Comparison of ENCODE assay signal across 15 cellular contexts in genomic region chr10:97518601-97519043, GRCh38. TPM values are rescaled to one million over a fixed set of nuclear protein-coding genes. Genes with fewer than 3 reads are reported as not detected.
DNase-seq lines count a peak whose midpoint lies in the region; ATAC-seq and TF ChIP-seq lines count a peak whose summit lies in the region.
"Had no signal": no experiment of that assay in that cellular context is flagged by ENCODE, and none has a peak within 500 bp of the region (broad histone marks: within the 10 kb centered on the region; RNA-seq: fewer than 3 reads in every experiment).

No MANE protein-coding gene starts in this region.

- DNase-seq in A673 (ENCODE audit: low spot score): peak; percentile 38
- DNase-seq in NCI-H2171 (lab: John Stamatoyannopoulos, UW): peak; percentile 10
- DNase-seq in endodermal cell: no peak
- no peak for DNase-seq in CD14-positive monocyte (ENCODE audit: low spot score)
- DNase-seq in HuH-7.5 (ENCODE audit: low spot score): no peak
- DNase-seq in activated CD4-positive, alpha-beta T cell treated with anti-CD3 and anti-CD28 coated beads for 36 hours: no peak
- DNase-seq: activated CD4-positive, alpha-beta T cell treated with anti-CD3 and anti-CD28 coated beads for 4 hours; cerebellar nuclear complex; GF-D8 had no signal

- H3K4me3 ChIP-seq in A673 (ENCODE audit: low read depth, low read length, poor library complexity, severe bottlenecking) (no peak overlapping the region), endodermal cell (ENCODE audit: low read length) (no peak overlapping the region), mesodermal cell (ENCODE audit: extremely low read depth, insufficient read depth, low read length, poor library complexity, severe bottlenecking) (no peak overlapping the region)

- 70 to 82% methylated on average over 2 to 3 of the region's 3 CpGs for WGBS in endodermal cell (ENCODE audit: insufficient coverage in 1 of 2, insufficient read length in 1 of 2), 2 experiments
- WGBS in mesodermal cell (ENCODE audit: insufficient coverage in 2 of 2), 2 experiments: 79% methylated on average over 2 of the region's 3 CpGs

- H3K27ac Mint-ChIP-seq in endodermal cell (peak overlapping the region; percentile 27), CD14-positive monocyte (peak overlapping the region in 2 of 7 donors; percentile 10 to 86)
- no peak overlapping the region for H3K27ac Mint-ChIP-seq in activated CD4-positive, alpha-beta T cell treated with anti-CD3 and anti-CD28 coated beads for 36 hours
- H3K27ac Mint-ChIP-seq: activated T-helper 2 cell treated with anti-CD3 and anti-CD28 coated beads, Interferon-gamma antibody, Interleukin-2, Interleukin-4, amounts not matched to agents 10 μg/mL and 5 μg/mL and 100 μg/mL, durations not matched to agents 14 hours and 24 hours and 36 hours had no signal

- H3K9me3 Mint-ChIP-seq in endodermal cell (no peaks in the 10 kb centered on the region), CD14-positive monocyte (no peaks in the 10 kb centered on the region)
- H3K9me3 Mint-ChIP-seq in activated CD4-positive, alpha-beta T cell treated with anti-CD3 and anti-CD28 coated beads for 36 hours (ENCODE audit: low read depth): no peaks in the 10 kb centered on the region
- H3K9me3 Mint-ChIP-seq: activated T-helper 2 cell treated with anti-CD3 and anti-CD28 coated beads, Interferon-gamma antibody, Interleukin-2, Interleukin-4, amounts not matched to agents 10 μg/mL and 5 μg/mL and 100 μg/mL, durations not matched to agents 14 hours and 24 hours and 36 hours had no signal

- H3K4me3 Mint-ChIP-seq in endodermal cell (no peak overlapping the region), CD14-positive monocyte (no peak overlapping the region)
- H3K4me3 Mint-ChIP-seq in activated CD4-positive, alpha-beta T cell treated with anti-CD3 and anti-CD28 coated beads for 36 hours: no peak overlapping the region

- H3K27me3 Mint-ChIP-seq in endodermal cell (ENCODE audit: insufficient read depth): no peaks in the 10 kb centered on the region
- H3K27me3 Mint-ChIP-seq in CD14-positive monocyte (ENCODE audit: low read depth in 3 of 3): no peaks in the 10 kb centered on the region
- no peaks in the 10 kb centered on the region for H3K27me3 Mint-ChIP-seq in activated CD4-positive, alpha-beta T cell treated with anti-CD3 and anti-CD28 coated beads for 36 hours

- no peaks in the 10 kb centered on the region for H3K9me3 ChIP-seq in A673 (ENCODE audit: low read depth, low read length, poor library complexity, severe bottlenecking)
- no peaks in the 10 kb centered on the region for H3K9me3 ChIP-seq in endodermal cell (ENCODE audit: control insufficient read depth, low read length)
- H3K9me3 ChIP-seq in mesodermal cell (ENCODE audit: control insufficient read depth, low read length): no peaks in the 10 kb centered on the region

- no TSS peak for BruUV-seq in A673 (replicated peaks; lab: Mats Ljungman, UMichigan)

- CTCF ChIA-PET in A673 (lab: Charles Lee): no interaction called here
- CTCF ChIA-PET in activated CD4-positive, alpha-beta T cell treated with anti-CD3 and anti-CD28 coated beads for 36 hours (lab: Charles Lee): interaction anchor here (0.8 kb wide), 1 partner anchor 35 kb away, joined by 3 read pairs; no protein-coding TSS in a partner anchor

- intact Hi-C loops in A673 (cut with micrococcal nuclease; ENCODE audit: unreplicated experiment) (no loop called here), CD14-positive monocyte (cut with micrococcal nuclease) (no loop called here)
- intact Hi-C loops in activated CD4-positive, alpha-beta T cell treated with anti-CD3 and anti-CD28 coated beads for 36 hours (cut with DNase I, micrococcal nuclease): no loop called here

- H3K36me3 Mint-ChIP-seq in endodermal cell (ENCODE audit: low read depth): no peaks in the 10 kb centered on the region
- peaks cover 2 to 3% of the 10 kb centered on the region in 2 donors for H3K36me3 Mint-ChIP-seq in CD14-positive monocyte
- H3K36me3 Mint-ChIP-seq in activated CD4-positive, alpha-beta T cell treated with anti-CD3 and anti-CD28 coated beads for 36 hours (ENCODE audit: low read depth): no peaks in the 10 kb centered on the region

- POLR2A ChIA-PET in A673 (lab: Charles Lee; ENCODE audit: low non-redundant PET): no interaction called here
- POLR2A ChIA-PET in activated CD4-positive, alpha-beta T cell treated with anti-CD3 and anti-CD28 coated beads for 36 hours (lab: Charles Lee): no interaction called here

- peaks cover 32% of the 10 kb centered on the region for H3K4me1 Mint-ChIP-seq in endodermal cell
- peaks cover 8% of the 10 kb centered on the region for H3K4me1 Mint-ChIP-seq in CD14-positive monocyte
- no peaks in the 10 kb centered on the region for H3K4me1 Mint-ChIP-seq in activated CD4-positive, alpha-beta T cell treated with anti-CD3 and anti-CD28 coated beads for 36 hours

- TF ChIP-seq CTCF in A673 (conservative IDR thresholded peaks at IDR 0.05; ENCODE audit: low read depth, low read length) (no peak), endodermal cell (conservative IDR thresholded peaks at IDR 0.05) (no peak), CD14-positive monocyte (IDR thresholded peaks at IDR 0.05) (no peak)

- H3K36me3 ChIP-seq in A673 (ENCODE audit: insufficient read depth, low read length, poor library complexity, severe bottlenecking) (no peaks in the 10 kb centered on the region), endodermal cell (ENCODE audit: control insufficient read depth, insufficient read depth, low read length) (no peaks in the 10 kb centered on the region), mesodermal cell (ENCODE audit: control insufficient read depth, insufficient read depth, low read length) (no peaks in the 10 kb centered on the region)

- no peak overlapping the region for H3K27ac ChIP-seq in A673 (ENCODE audit: low read depth, low read length, poor library complexity, severe bottlenecking)
- no peak overlapping the region for H3K27ac ChIP-seq in endodermal cell (ENCODE audit: low read depth, low read length)
- H3K27ac ChIP-seq in mesodermal cell (ENCODE audit: low read depth, low read length, severe bottlenecking): peak overlapping the region; percentile 16
- H3K27ac ChIP-seq: parathyroid adenoma had no signal

- no peak overlapping the region for H3K9ac ChIP-seq in endodermal cell (ENCODE audit: extremely low read depth, low read length, poor library complexity, severe bottlenecking)
- H3K9ac ChIP-seq: parathyroid adenoma had no signal

- peaks cover 12% of the 10 kb centered on the region for H3K4me1 ChIP-seq in A673 (ENCODE audit: insufficient read depth, low read length, poor library complexity, severe bottlenecking)
- H3K4me1 ChIP-seq in endodermal cell (ENCODE audit: control insufficient read depth, insufficient read depth, low read length): no peaks in the 10 kb centered on the region
- peaks cover 13% of the 10 kb centered on the region for H3K4me1 ChIP-seq in mesodermal cell (ENCODE audit: control insufficient read depth, insufficient read depth, low read length, poor library complexity, severe bottlenecking)

- peaks cover 3% of the 10 kb centered on the region for H3K27me3 ChIP-seq in A673 (replicated peaks; ENCODE audit: insufficient read depth, low read depth, low read length, poor library complexity)
- H3K27me3 ChIP-seq in endodermal cell (ENCODE audit: control insufficient read depth, insufficient read depth, low read length, poor library complexity, severe bottlenecking): no peaks in the 10 kb centered on the region

- ATAC-seq in HG02678 (IDR thresholded peaks at IDR 0.05; ENCODE audit: unreplicated experiment): no peak
- no peak for ATAC-seq in activated CD4-positive, alpha-beta T cell treated with anti-CD3 and anti-CD28 coated beads for 36 hours

RNA-seq across cellular contexts. Expression of gene UBTD1, which starts 19.9 kb away (rescaled TPM):
- total RNA-seq in A673 (2021) (3.1 and 4.2 TPM in 2 replicates), endodermal cell (10 to 100 TPM; 19.1 to 19.3 TPM)
- 11.7 TPM for polyA plus RNA-seq in endodermal cell (2013, experiment 1 of 2)
- 12.2 TPM for polyA plus RNA-seq in endodermal cell (2013, experiment 2 of 2)
- 36.3 TPM for polyA plus RNA-seq in mesodermal cell (2013, experiment 1 of 2)
- 27.4 TPM for polyA plus RNA-seq in mesodermal cell (2013, experiment 2 of 2)
- polyA plus RNA-seq in CD14-positive monocyte: 10 to 100 TPM; 17.2 to 20.0 TPM
- total RNA-seq in activated CD4-positive, alpha-beta T cell treated with anti-CD3 and anti-CD28 coated beads for 36 hours: 1 to 10 TPM; 1.4 to 1.5 TPM

RNA-seq across cellular contexts. Expression of gene MMS19, which starts 20.4 kb away (rescaled TPM):
- total RNA-seq in A673 (2021) (70.6 and 72.5 TPM in 2 replicates), endodermal cell (10 to 100 TPM; 84.2 to 98.8 TPM)
- polyA plus RNA-seq in endodermal cell (2013, experiment 1 of 2): 103 TPM
- polyA plus RNA-seq in endodermal cell (2013, experiment 2 of 2): 84.0 TPM
- 103 TPM for polyA plus RNA-seq in mesodermal cell (2013, experiment 1 of 2)
- 88.0 TPM for polyA plus RNA-seq in mesodermal cell (2013, experiment 2 of 2)
- polyA plus RNA-seq in CD14-positive monocyte: 10 to 100 TPM; 23.2 to 29.2 TPM
- total RNA-seq in activated CD4-positive, alpha-beta T cell treated with anti-CD3 and anti-CD28 coated beads for 36 hours: 100 to 1,000 TPM in 1 of 2 experiments, 10 to 100 TPM in 1; 91.3 to 107 TPM

RNA-seq across cellular contexts. Expression of gene ANKRD2, which starts 54.0 kb away (rescaled TPM):
- total RNA-seq in A673 (2021): not detected in 2 replicates
- not detected for total RNA-seq in endodermal cell
- polyA plus RNA-seq in endodermal cell (2013, experiment 1 of 2): not detected
- polyA plus RNA-seq in endodermal cell (2013, experiment 2 of 2): not detected
- polyA plus RNA-seq in mesodermal cell (2013, experiment 1 of 2): not detected
- not detected for polyA plus RNA-seq in mesodermal cell (2013, experiment 2 of 2)
- polyA plus RNA-seq in CD14-positive monocyte: not detected
- total RNA-seq in activated CD4-positive, alpha-beta T cell treated with anti-CD3 and anti-CD28 coated beads for 36 hours: not detected
- total RNA-seq: glomerular endothelial cell, liver had no signal
- polyA plus RNA-seq: liver had no signal

Comparison
In these comparisons a context has a peak if more than half of its experiments do, and no peak if none do; other contexts are left out.
1. DNase-seq: peak in A673 (single experiment) and NCI-H2171 (single experiment); none in endodermal cell (single experiment), CD14-positive monocyte (single experiment), HuH-7.5 (single experiment) and activated CD4-positive, alpha-beta T cell treated with anti-CD3 and anti-CD28 coated beads for 36 hours (single experiment).